Comparison of ENCODE assay signal across 1 cellular context in the genomic region with DNA sequence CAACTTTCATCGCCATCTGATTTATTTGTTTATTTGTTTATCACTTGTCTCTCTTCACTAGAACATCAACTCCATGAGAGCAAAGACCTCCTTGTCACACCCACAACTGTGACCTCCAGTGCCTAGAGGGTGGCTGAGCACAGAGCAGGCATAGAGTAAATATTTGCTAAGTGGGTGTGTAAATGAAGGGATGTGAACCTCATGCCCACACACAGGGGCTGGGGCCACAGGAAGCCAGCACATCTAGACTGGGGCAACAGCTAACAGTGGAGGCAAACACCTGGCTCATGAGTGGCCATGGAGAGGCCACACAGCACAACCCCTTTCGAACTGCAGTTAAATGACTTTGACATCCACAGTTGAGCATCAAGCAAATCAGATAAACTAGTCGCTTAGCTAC.
TF ChIP-seq lines count a peak whose summit lies in the region.

No MANE protein-coding gene starts in this region.

TF ChIP-seq in H1, 55 proteins besides CTCF, POLR2A, EP300 and RAD21:
- TF ChIP-seq CHD2 (IDR thresholded peaks at IDR 0.05; ENCODE audit: low read length) (no peak), TEAD4 (IDR thresholded peaks at IDR 0.05; ENCODE audit: low read depth, low read length) (no peak), CREB1 (IDR thresholded peaks at IDR 0.05) (no peak), SAP30 (IDR thresholded peaks at IDR 0.05; ENCODE audit: insufficient read depth, insufficient replicate concordance, low read length) (no peak)
